ENCODE assay signal across 28 cellular contexts in genomic region chr10:75096749-75097148, GRCh38.
"Had no signal": no experiment of that assay in that cellular context is flagged by ENCODE, and none has a peak within 500 bp of the region (broad histone marks: within the 10 kb centered on the region; RNA-seq: fewer than 3 reads in every experiment).

No MANE protein-coding gene starts in this region.

- H3K27ac ChIP-seq: adrenal gland, breast epithelium, coronary artery, dorsolateral prefrontal cortex, esophagus muscularis mucosa, foreskin keratinocyte, heart left ventricle had no signal

- H3K4me3 ChIP-seq: adrenal gland, breast epithelium, coronary artery, dorsolateral prefrontal cortex, esophagus muscularis mucosa, gastrocnemius medialis, heart left ventricle had no signal

- H3K36me3 ChIP-seq: adrenal gland, breast epithelium, esophagus muscularis mucosa had no signal

- ATAC-seq: activated CD4-positive, alpha-beta T cell treated with anti-CD3 and anti-CD28 coated beads for 36 hours; activated CD8-positive, alpha-beta memory T cell treated with anti-CD3 and anti-CD28 coated beads, Interleukin-2, amount 10 ng/mL, durations not matched to agents 7 days and 5 days; activated CD8-positive, alpha-beta T cell treated with anti-CD3 and anti-CD28 coated beads, Interleukin-2, amount 10 ng/mL, durations not matched to agents 7 days and 5 days; activated naive CD8-positive, alpha-beta T cell treated with anti-CD3 and anti-CD28 coated beads, Interleukin-2, amount 50 U/mL, for 24 hours; foreskin keratinocyte; gastrocnemius medialis; heart left ventricle had no signal

- H3K27me3 ChIP-seq: adrenal gland, breast epithelium, dorsolateral prefrontal cortex, esophagus muscularis mucosa, foreskin keratinocyte, gastrocnemius medialis, heart left ventricle had no signal

- DNase-seq: activated CD4-positive, alpha-beta memory T cell treated with anti-CD3 and anti-CD28 coated beads for 36 hours; activated CD4-positive, alpha-beta T cell treated with anti-CD3 and anti-CD28 coated beads for 36 hours; activated CD4-positive, alpha-beta T cell treated with anti-CD3 and anti-CD28 coated beads, Interleukin-2, amount 10 ng/mL, durations not matched to agents 24 days and 14 days; activated CD4-positive, CD25-positive, alpha-beta regulatory T cell; activated CD4-positive, CD25-positive, alpha-beta regulatory T cell treated with anti-CD3 and anti-CD28 coated beads, Interleukin-2, amount 50 U/mL, for 72 hours; activated CD8-positive, alpha-beta memory T cell treated with anti-CD3 and anti-CD28 coated beads, Interleukin-2, amount 10 ng/mL, durations not matched to agents 7 days and 5 days; activated CD8-positive, alpha-beta memory T cell treated with anti-CD3 and anti-CD28 coated beads, Interleukin-2, amount 50 U/mL, for 4 hours; activated CD8-positive, alpha-beta T cell treated with anti-CD3 and anti-CD28 coated beads, Interleukin-2, amount 10 ng/mL, durations not matched to agents 7 days and 5 days; activated effector memory CD4-positive, alpha-beta T cell treated with anti-CD3 and anti-CD28 coated beads, Interleukin-2, amount 50 U/mL, for 16 hours; activated naive CD4-positive, alpha-beta T cell treated with anti-CD3 and anti-CD28 coated beads for 36 hours; activated naive CD8-positive, alpha-beta T cell treated with anti-CD3 and anti-CD28 coated beads for 36 hours; activated naive CD8-positive, alpha-beta T cell treated with anti-CD3 and anti-CD28 coated beads, Interleukin-2, amount 50 U/mL, for 24 hours; activated T-cell treated with anti-CD3 and anti-CD28 coated beads, Interleukin-2, amount 50 U/mL, for 1 hour; activated T-cell treated with anti-CD3 and anti-CD28 coated beads, Interleukin-2, amount 50 U/mL, for 48 hours; adrenal gland; amygdala; dorsolateral prefrontal cortex; effector memory CD4-positive, alpha-beta T cell; endodermal cell; erythroblast; glutamatergic neuron; heart left ventricle; T-helper 2 cell had no signal

- H3K9me3 ChIP-seq: adrenal gland, breast epithelium, esophagus muscularis mucosa, gastrocnemius medialis, heart left ventricle had no signal

- H3K4me1 ChIP-seq: adrenal gland, breast epithelium, foreskin keratinocyte had no signal
